Comparison of ENCODE assay signal across 8 cellular contexts in the genomic region with DNA sequence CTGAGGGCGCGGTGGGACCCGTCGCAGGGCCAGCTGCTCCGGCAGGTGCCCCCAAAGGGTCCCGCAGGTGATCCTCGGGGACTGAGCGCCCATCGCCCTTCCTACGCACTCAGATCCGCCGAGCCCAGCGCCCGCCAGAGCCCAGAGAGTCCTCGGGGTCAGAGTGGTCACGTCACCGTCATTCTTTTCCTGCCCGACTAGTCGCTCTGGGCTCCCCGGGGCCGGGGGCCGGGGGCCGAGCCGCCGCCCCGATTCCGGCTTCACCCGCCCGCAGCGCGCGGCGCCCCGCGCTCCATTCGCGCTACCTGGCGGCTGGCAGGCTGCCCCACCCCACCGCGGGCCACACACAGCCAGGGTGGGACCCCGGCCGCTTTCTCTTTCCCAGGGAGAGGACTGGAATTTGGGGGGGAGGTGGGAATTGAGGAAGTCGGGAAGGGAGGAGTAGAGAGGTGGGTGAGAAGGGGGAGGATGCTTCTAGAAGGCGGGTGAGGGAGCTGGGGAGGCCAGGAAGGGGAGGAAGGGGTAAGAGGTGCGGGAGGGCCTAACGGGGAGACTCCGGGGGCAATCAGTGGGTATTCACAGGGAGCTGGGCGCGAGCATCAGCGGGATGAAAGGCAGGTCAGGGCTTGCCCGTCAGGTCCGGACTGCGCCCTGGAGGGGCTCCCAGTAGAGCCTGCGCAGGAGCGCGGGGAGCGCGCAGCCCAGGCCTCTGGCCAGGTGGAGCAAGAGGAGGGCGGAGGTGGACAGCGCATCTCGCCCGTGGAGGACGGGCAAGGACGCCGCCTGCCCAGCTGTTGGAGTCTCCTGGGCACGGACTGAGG. TPM values are rescaled to one million over a fixed set of nuclear protein-coding genes. Genes with fewer than 3 reads are reported as not detected.
DNase-seq lines count a peak whose midpoint lies in the region; ATAC-seq and TF ChIP-seq lines count a peak whose summit lies in the region.

No MANE protein-coding gene starts in this region.

- H3K4me1 ChIP-seq in heart right ventricle (peaks cover 0 to 24% (median 20%) of the 10 kb centered on the region in 9 donors), prostate gland (replicated peaks) (no peaks in the 10 kb centered on the region)

- peak overlapping the region; percentile 22 for H3K27ac Mint-ChIP-seq in activated naive CD4-positive, alpha-beta T cell treated with anti-CD3 and anti-CD28 coated beads for 36 hours
- H3K27ac Mint-ChIP-seq in activated T-cell treated with anti-CD3 and anti-CD28 coated beads, Interleukin-2, amount 50 U/mL, for 72 hours, result peak overlapping the region; percentile 91

- H3K4me3 ChIP-seq in heart right ventricle, result peak overlapping the region; percentile 37 to 69 (median 56)
- peak overlapping the region; percentile 36 for H3K4me3 ChIP-seq in prostate gland

- DNase-seq in activated naive CD4-positive, alpha-beta T cell treated with anti-CD3 and anti-CD28 coated beads for 36 hours, result peak; percentile 15
- no peak for DNase-seq in activated naive CD4-positive, alpha-beta T cell treated with Interleukin-2 at 50 U/mL for 16 hours
- peak; percentile 33 to 45 for DNase-seq in activated T-cell treated with anti-CD3 and anti-CD28 coated beads, Interleukin-2, amount 50 U/mL, for 72 hours
- DNase-seq in heart right ventricle (no peak), prostate gland (ENCODE audit: low spot score) (no peak), kidney glomerular epithelial cell (lab: John Stamatoyannopoulos, UW) (no peak), occipital lobe (lab: John Stamatoyannopoulos, UW) (no peak)

- no peak for TF ChIP-seq POLR2A in prostate gland (IDR thresholded peaks at IDR 0.05)

- H3K27me3 Mint-ChIP-seq in activated naive CD4-positive, alpha-beta T cell treated with anti-CD3 and anti-CD28 coated beads for 36 hours (ENCODE audit: low read depth), result peaks cover under 1% of the 10 kb centered on the region
- H3K27me3 Mint-ChIP-seq in activated T-cell treated with anti-CD3 and anti-CD28 coated beads, Interleukin-2, amount 50 U/mL, for 72 hours (ENCODE audit: low read depth), result peaks cover 15% of the 10 kb centered on the region

- H3K36me3 ChIP-seq in heart right ventricle (no peaks in the 10 kb centered on the region), prostate gland (no peaks in the 10 kb centered on the region)

- no peak for TF ChIP-seq CTCF in heart right ventricle (IDR thresholded peaks at IDR 0.05)
- no peak for TF ChIP-seq CTCF in prostate gland (IDR thresholded peaks at IDR 0.05)

- H3K36me3 Mint-ChIP-seq in activated naive CD4-positive, alpha-beta T cell treated with anti-CD3 and anti-CD28 coated beads for 36 hours (ENCODE audit: low read depth), result no peaks in the 10 kb centered on the region
- H3K36me3 Mint-ChIP-seq in activated T-cell treated with anti-CD3 and anti-CD28 coated beads, Interleukin-2, amount 50 U/mL, for 72 hours (ENCODE audit: insufficient read depth in 2 of 2), result no peaks in the 10 kb centered on the region

- WGBS in heart right ventricle, 2 donors, result 1 to 5% methylated on average over 66 of the region's 66 CpGs
- WGBS in prostate gland, result 5% methylated on average over 55 of the region's 66 CpGs

- peak overlapping the region; percentile 76 for H3K4me3 Mint-ChIP-seq in activated naive CD4-positive, alpha-beta T cell treated with anti-CD3 and anti-CD28 coated beads for 36 hours
- peak overlapping the region; percentile 89 to 96 for H3K4me3 Mint-ChIP-seq in activated T-cell treated with anti-CD3 and anti-CD28 coated beads, Interleukin-2, amount 50 U/mL, for 72 hours

- intact Hi-C loops in activated naive CD4-positive, alpha-beta T cell treated with anti-CD3 and anti-CD28 coated beads for 36 hours (cut with micrococcal nuclease), result loop anchor here (1.0 to 5.0 kb wide), 2 partner anchors 16 to 163 kb away; partner anchors contain the start of genes CLCN2 and POLR2H
- intact Hi-C loops in heart right ventricle (cut with DNase I) (no loop called here), prostate gland (cut with DNase I) (no loop called here)

- CTCF ChIA-PET in activated naive CD4-positive, alpha-beta T cell treated with anti-CD3 and anti-CD28 coated beads for 36 hours (lab: Charles Lee), result interaction anchor here (0.6 to 2.1 kb wide), 10 partner anchors 11 to 890 kb away, joined by 3 to 7 read pairs (median 4); partner anchors contain the start of gene EPHB3

- H3K27ac ChIP-seq in heart right ventricle, result peak overlapping the region in 9 of 10 donors; percentile 70 to 94 (median 84)
- no peak overlapping the region for H3K27ac ChIP-seq in prostate gland

- peaks cover 11% of the 10 kb centered on the region for H3K4me1 Mint-ChIP-seq in activated naive CD4-positive, alpha-beta T cell treated with anti-CD3 and anti-CD28 coated beads for 36 hours (ENCODE audit: low read depth)
- peaks cover 22% of the 10 kb centered on the region for H3K4me1 Mint-ChIP-seq in activated T-cell treated with anti-CD3 and anti-CD28 coated beads, Interleukin-2, amount 50 U/mL, for 72 hours (ENCODE audit: low read depth)

- peaks cover 0 to 88% (median 48%) of the 10 kb centered on the region in 7 donors for H3K27me3 ChIP-seq in heart right ventricle
- H3K27me3 ChIP-seq in prostate gland (replicated peaks; ENCODE audit: insufficient read depth), result peaks cover 2% of the 10 kb centered on the region

- H3K9me3 Mint-ChIP-seq in activated naive CD4-positive, alpha-beta T cell treated with anti-CD3 and anti-CD28 coated beads for 36 hours, result no peaks in the 10 kb centered on the region
- H3K9me3 Mint-ChIP-seq in activated T-cell treated with anti-CD3 and anti-CD28 coated beads, Interleukin-2, amount 50 U/mL, for 72 hours, result no peaks in the 10 kb centered on the region

- H3K9me3 ChIP-seq in heart right ventricle (no peaks in the 10 kb centered on the region), prostate gland (no peaks in the 10 kb centered on the region)

- peak; percentile 58 to 73 for ATAC-seq in activated T-cell treated with anti-CD3 and anti-CD28 coated beads, Interleukin-2, amount 50 U/mL, for 72 hours (replicated peaks in 1 of 2)
- ATAC-seq in heart right ventricle (peak; percentile 49 to 77 (median 61)), GM21447 (IDR thresholded peaks at IDR 0.05; ENCODE audit: unreplicated experiment) (no peak)

RNA-seq across cellular contexts. Expression of gene EPHB3, which starts 36.0 kb away (rescaled TPM):
- total RNA-seq in activated naive CD4-positive, alpha-beta T cell treated with anti-CD3 and anti-CD28 coated beads for 36 hours, result not detected
- under 1 TPM; 0.12 to 0.50 TPM for total RNA-seq in activated T-cell treated with anti-CD3 and anti-CD28 coated beads, Interleukin-2, amount 50 U/mL, for 72 hours
- total RNA-seq in heart right ventricle (1 to 10 TPM in 7 of 10 donors, under 1 TPM in 3; 0.38 to 4.0 (median 2.3) TPM), prostate gland (10 to 100 TPM; 11.9 to 25.2 TPM), occipital lobe (3.9 TPM)
- polyA plus RNA-seq in heart right ventricle, result under 1 TPM; 0.51 to 0.96 TPM

Comparison
In these comparisons a context has a peak if more than half of its experiments do, and no peak if none do; other contexts are left out.
1. DNase-seq: peak in activated naive CD4-positive, alpha-beta T cell treated with anti-CD3 and anti-CD28 coated beads for 36 hours (single experiment) and activated T-cell treated with anti-CD3 and anti-CD28 coated beads, Interleukin-2, amount 50 U/mL, for 72 hours (2 of 2); none in activated naive CD4-positive, alpha-beta T cell treated with Interleukin-2 at 50 U/mL for 16 hours (single experiment), heart right ventricle (0 of 2), prostate gland (single experiment), kidney glomerular epithelial cell (single experiment) and occipital lobe (single experiment).
2. H3K27ac ChIP-seq: peak in heart right ventricle (9 of 10); none in prostate gland (0 of 2).